8 cellular contexts compared by ENCODE assay signal in the genomic region with DNA sequence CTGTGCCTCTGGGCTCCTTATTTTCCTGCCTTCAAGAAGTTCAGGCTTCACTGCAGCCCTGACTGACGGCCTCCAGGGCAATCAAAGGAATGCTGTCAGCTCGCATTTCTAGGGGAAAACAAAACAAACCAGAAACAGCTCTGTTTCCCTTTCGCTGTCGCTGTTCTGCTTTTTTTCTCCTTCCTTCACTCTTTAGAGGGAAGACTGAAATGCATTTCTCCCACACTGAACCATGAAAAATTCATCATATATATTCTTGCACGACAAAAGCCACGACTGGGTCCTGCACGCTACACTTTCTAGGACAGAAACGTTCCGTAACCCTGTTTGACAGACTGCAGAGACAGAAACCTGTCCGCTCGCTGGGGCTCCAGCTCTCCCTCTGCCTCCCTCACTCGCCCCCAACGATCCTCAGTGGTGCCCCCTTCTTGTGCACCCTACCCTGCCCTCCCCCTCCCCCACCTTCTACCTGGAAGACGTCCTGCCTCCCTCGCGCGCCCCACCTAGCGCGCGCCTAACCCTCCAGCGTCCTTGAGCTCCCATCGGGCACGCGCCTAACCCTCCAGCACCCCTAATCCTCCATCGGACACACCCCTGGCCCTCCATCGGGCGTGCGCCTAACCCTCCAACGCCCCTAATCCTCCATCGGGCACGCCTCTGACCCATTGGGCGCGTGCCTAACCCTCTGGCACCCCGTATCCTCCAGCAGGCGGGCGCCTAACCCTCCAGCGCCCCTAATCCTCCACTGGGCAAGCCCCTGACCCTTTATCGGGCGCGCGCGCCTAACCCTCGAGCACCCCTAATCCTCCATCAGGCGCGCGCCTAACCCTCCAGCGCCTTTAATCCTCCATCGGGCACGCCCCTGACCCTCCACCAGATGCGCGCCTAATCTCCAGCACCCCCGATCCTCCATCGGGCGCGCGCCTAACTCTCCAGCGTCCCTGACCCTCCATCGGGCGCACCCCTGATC. TPM values are rescaled to one million over a fixed set of nuclear protein-coding genes. Genes with fewer than 3 reads are reported as not detected.
DNase-seq lines count a peak whose midpoint lies in the region; ATAC-seq and TF ChIP-seq lines count a peak whose summit lies in the region.

No MANE protein-coding gene starts in this region.

- intact Hi-C loops in CD4-positive, alpha-beta memory T cell (cut with micrococcal nuclease), result no loop called here
- intact Hi-C loops in dendritic cell treated with granulocyte-macrophage colony-stimulating factor and Interleukin-4, amounts not matched to agents 40 ng/mL and 50 ng/mL, for 4 days (cut with micrococcal nuclease), result no loop called here
- intact Hi-C loops in upper lobe of right lung (cut with DNase I), result no loop called here

- ATAC-seq in upper lobe of right lung (peak; percentile 71), HG03442 (IDR thresholded peaks at IDR 0.05; ENCODE audit: unreplicated experiment) (no peak)

- no peak for TF ChIP-seq CTCF in upper lobe of right lung (IDR thresholded peaks at IDR 0.05)

- CTCF ChIA-PET in CD4-positive, alpha-beta memory T cell (lab: Charles Lee; ENCODE audit: partially characterized antibody), result interaction anchor here (0.8 kb wide), 1 partner anchor 13 kb away, joined by 5 read pairs; no protein-coding TSS in a partner anchor

- H3K4me1 ChIP-seq in CD4-positive, alpha-beta memory T cell (ENCODE audit: insufficient read depth, low read length), result no peaks in the 10 kb centered on the region
- no peaks in the 10 kb centered on the region for H3K4me1 ChIP-seq in upper lobe of right lung

- no peak for DNase-seq in CD4-positive, alpha-beta memory T cell
- DNase-seq in NCI-H146 treated with DMSO at 0.1 percent for 48 hours (lab: John Stamatoyannopoulos, UW; ENCODE audit: unreplicated experiment) (peak; percentile 17), mesenteric fat pad (ENCODE audit: low spot score) (peak; percentile 51), upper lobe of right lung (peak; percentile 67), NAMALWA (ENCODE audit: low spot score) (no peak), OCI-M2 (lab: John Stamatoyannopoulos, UW; ENCODE audit: unreplicated experiment) (no peak)

- peaks cover 15 to 43% of the 10 kb centered on the region in 2 donors for H3K27me3 Mint-ChIP-seq in CD4-positive, alpha-beta memory T cell
- H3K27me3 Mint-ChIP-seq in dendritic cell treated with granulocyte-macrophage colony-stimulating factor and Interleukin-4, amounts not matched to agents 40 ng/mL and 50 ng/mL, for 4 days, result peaks cover 23% of the 10 kb centered on the region

- H3K36me3 Mint-ChIP-seq in CD4-positive, alpha-beta memory T cell, result no peaks in the 10 kb centered on the region
- no peaks in the 10 kb centered on the region for H3K36me3 Mint-ChIP-seq in dendritic cell treated with granulocyte-macrophage colony-stimulating factor and Interleukin-4, amounts not matched to agents 40 ng/mL and 50 ng/mL, for 4 days (ENCODE audit: low read depth)

- H3K4me1 Mint-ChIP-seq in CD4-positive, alpha-beta memory T cell, result peaks cover 0 to 8% (median 5%) of the 10 kb centered on the region in 4 donors
- H3K4me1 Mint-ChIP-seq in dendritic cell treated with granulocyte-macrophage colony-stimulating factor and Interleukin-4, amounts not matched to agents 40 ng/mL and 50 ng/mL, for 4 days (ENCODE audit: low read depth), result peaks cover 13% of the 10 kb centered on the region

- no peak overlapping the region for H3K4me3 ChIP-seq in CD4-positive, alpha-beta memory T cell (ENCODE audit: low read length in 2 of 2)
- peak overlapping the region; percentile 37 for H3K4me3 ChIP-seq in upper lobe of right lung

- no peak overlapping the region for H3K27ac Mint-ChIP-seq in CD4-positive, alpha-beta memory T cell
- H3K27ac Mint-ChIP-seq in dendritic cell treated with granulocyte-macrophage colony-stimulating factor and Interleukin-4, amounts not matched to agents 40 ng/mL and 50 ng/mL, for 4 days, result no peak overlapping the region

- no peak overlapping the region for H3K27ac ChIP-seq in CD4-positive, alpha-beta memory T cell (ENCODE audit: low read depth, low read length)
- H3K27ac ChIP-seq in upper lobe of right lung, result no peak overlapping the region

- H3K4me3 Mint-ChIP-seq in CD4-positive, alpha-beta memory T cell, result peak overlapping the region in 7 of 8 donors; percentile 10 to 71 (median 51)
- H3K4me3 Mint-ChIP-seq in dendritic cell treated with granulocyte-macrophage colony-stimulating factor and Interleukin-4, amounts not matched to agents 40 ng/mL and 50 ng/mL, for 4 days, result peak overlapping the region; percentile 78

- no peaks in the 10 kb centered on the region for H3K9me3 ChIP-seq in CD4-positive, alpha-beta memory T cell (ENCODE audit: control insufficient read depth in 1 of 2, low read length in 2 of 2)
- H3K9me3 ChIP-seq in upper lobe of right lung, result no peaks in the 10 kb centered on the region

- no peaks in the 10 kb centered on the region for H3K36me3 ChIP-seq in CD4-positive, alpha-beta memory T cell (ENCODE audit: insufficient read depth, low read length)
- H3K36me3 ChIP-seq in upper lobe of right lung, result no peaks in the 10 kb centered on the region

- no peaks in the 10 kb centered on the region for H3K27me3 ChIP-seq in CD4-positive, alpha-beta memory T cell (ENCODE audit: insufficient read depth, low read length)
- no peaks in the 10 kb centered on the region for H3K27me3 ChIP-seq in upper lobe of right lung

- peaks cover 0 to 2% (median 0%) of the 10 kb centered on the region in 8 donors for H3K9me3 Mint-ChIP-seq in CD4-positive, alpha-beta memory T cell
- no peaks in the 10 kb centered on the region for H3K9me3 Mint-ChIP-seq in dendritic cell treated with granulocyte-macrophage colony-stimulating factor and Interleukin-4, amounts not matched to agents 40 ng/mL and 50 ng/mL, for 4 days

- POLR2A ChIA-PET in CD4-positive, alpha-beta memory T cell (lab: Charles Lee; ENCODE audit: partially characterized antibody), result no interaction called here

RNA-seq across cellular contexts. Expression of a gene that starts 37.1 kb away (rescaled TPM):
- not detected for total RNA-seq in CD4-positive, alpha-beta memory T cell
- polyA plus RNA-seq in CD4-positive, alpha-beta memory T cell, result not detected
- total RNA-seq in mesenteric fat pad, result not detected
- 0.81 TPM for total RNA-seq in upper lobe of right lung

Comparison
In these comparisons a context has a peak if more than half of its experiments do, and no peak if none do; other contexts are left out.
1. DNase-seq: peak in NCI-H146 treated with DMSO at 0.1 percent for 48 hours (single experiment), mesenteric fat pad (single experiment) and upper lobe of right lung (single experiment); none in CD4-positive, alpha-beta memory T cell (0 of 5), NAMALWA (single experiment) and OCI-M2 (single experiment).